8 cellular contexts compared by ENCODE assay signal in the genomic region with DNA sequence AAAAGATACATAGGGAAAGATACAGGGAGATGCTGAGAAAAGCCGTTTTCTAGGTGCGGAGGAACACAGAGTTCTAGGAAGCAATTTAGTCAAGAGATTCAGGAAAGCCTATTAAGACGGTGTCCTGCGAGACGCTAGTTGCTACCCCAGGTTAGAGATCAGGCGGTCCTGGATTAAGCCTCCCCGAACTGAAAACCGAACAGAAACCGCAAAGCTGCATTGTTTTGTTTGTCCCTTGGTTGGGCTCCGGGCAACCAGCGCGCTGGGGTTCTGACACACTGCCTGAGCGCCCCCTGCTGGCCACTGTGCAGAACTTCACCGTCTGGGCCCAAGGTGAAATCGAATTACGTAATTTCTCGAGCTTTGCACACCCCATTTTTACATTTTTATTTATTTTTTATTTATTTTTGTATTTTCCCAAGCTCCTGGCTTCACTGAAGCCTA. TPM values are rescaled to one million over a fixed set of nuclear protein-coding genes. Genes with fewer than 3 reads are reported as not detected.
A peak's percentile ranks its signal among the peaks of the same experiment; 100 is the strongest.
DNase-seq lines count a peak whose midpoint lies in the region; ATAC-seq and TF ChIP-seq lines count a peak whose summit lies in the region.

No MANE protein-coding gene starts in this region.

- H3K4me3 ChIP-seq in choroid plexus epithelial cell (ENCODE audit: low read depth, low read length): peak overlapping the region; percentile 62

- H3K27me3 ChIP-seq in layer of hippocampus (ENCODE audit: control insufficient read depth, insufficient read depth, low read length): no peaks in the 10 kb centered on the region

- peaks cover 12% of the 10 kb centered on the region for H3K4me1 Mint-ChIP-seq in activated CD4-positive, alpha-beta T cell treated with anti-CD3 and anti-CD28 coated beads for 36 hours

- peak overlapping the region; percentile 56 for H3K4me3 Mint-ChIP-seq in activated CD4-positive, alpha-beta T cell treated with anti-CD3 and anti-CD28 coated beads for 36 hours

- peak; percentile 94 for TF ChIP-seq CTCF in choroid plexus epithelial cell (conservative IDR thresholded peaks at IDR 0.05; ENCODE audit: low read depth, low read length)

- no peaks in the 10 kb centered on the region for H3K36me3 Mint-ChIP-seq in activated CD4-positive, alpha-beta T cell treated with anti-CD3 and anti-CD28 coated beads for 36 hours (ENCODE audit: low read depth)

- peak overlapping the region; percentile 10 for H3K27ac Mint-ChIP-seq in activated CD4-positive, alpha-beta T cell treated with anti-CD3 and anti-CD28 coated beads for 36 hours

- ATAC-seq in GM19035 (IDR thresholded peaks at IDR 0.05; ENCODE audit: unreplicated experiment) (peak; percentile 89), HG03354 (IDR thresholded peaks at IDR 0.05; ENCODE audit: poor library complexity, severe bottlenecking, unreplicated experiment) (peak; percentile 97)
- ATAC-seq in activated CD4-positive, alpha-beta T cell treated with anti-CD3 and anti-CD28 coated beads for 36 hours: peak; percentile 68

- CTCF ChIA-PET in activated CD4-positive, alpha-beta T cell treated with anti-CD3 and anti-CD28 coated beads for 36 hours (lab: Charles Lee): interaction anchor here (0.5 to 4.1 kb wide), 37 partner anchors 9 to 659 kb away, joined by 3 to 45 read pairs (median 3); a partner anchor contains a TSS

- intact Hi-C loops in activated CD4-positive, alpha-beta T cell treated with anti-CD3 and anti-CD28 coated beads for 36 hours (cut with DNase I, micrococcal nuclease): loop anchor here (1.0 to 10.0 kb wide), 8 partner anchors 37 to 744 kb away; a partner anchor contains a TSS

- no peaks in the 10 kb centered on the region for H3K9me3 Mint-ChIP-seq in activated CD4-positive, alpha-beta T cell treated with anti-CD3 and anti-CD28 coated beads for 36 hours (ENCODE audit: low read depth)

- H3K27me3 Mint-ChIP-seq in activated CD4-positive, alpha-beta T cell treated with anti-CD3 and anti-CD28 coated beads for 36 hours: peaks cover 6% of the 10 kb centered on the region

- POLR2A ChIA-PET in activated CD4-positive, alpha-beta T cell treated with anti-CD3 and anti-CD28 coated beads for 36 hours (lab: Charles Lee): no interaction called here

- peak overlapping the region; percentile 77 for H3K27ac ChIP-seq in layer of hippocampus (ENCODE audit: low read depth, low read length)

- DNase-seq in AG20443 (ENCODE audit: low spot score): peak; percentile 91
- peak; percentile 73 for DNase-seq in NCI-H446 treated with DMSO at 0.1 percent for 48 hours (lab: John Stamatoyannopoulos, UW)
- peak; percentile 93 for DNase-seq in activated CD4-positive, alpha-beta T cell treated with anti-CD3 and anti-CD28 coated beads for 36 hours
- DNase-seq in choroid plexus epithelial cell (ENCODE audit: low read depth): peak; percentile 93
- DNase-seq in stimulated activated CD4-positive, alpha-beta T cell treated with anti-CD3 and anti-CD28 coated beads, Interleukin-1b, Interleukin-23, amount 100 ng/mL, for 24 hours (ENCODE audit: low read depth in 4 of 4, low spot score in 1 of 4): peak; percentile 73 to 83 (median 76)

RNA-seq across cellular contexts. Expression of a gene that starts 37.3 kb away (rescaled TPM):
- 100 to 1,000 TPM; 157 to 186 TPM for total RNA-seq in activated CD4-positive, alpha-beta T cell treated with anti-CD3 and anti-CD28 coated beads for 36 hours

Comparison
In these comparisons a context has a peak if more than half of its experiments do, and no peak if none do; other contexts are left out.
1. Peak in every context shown above with its lines: DNase-seq, ATAC-seq, H3K4me3 ChIP-seq and H3K27ac ChIP-seq.